ENCODE assay signal across 11 cellular contexts in the genomic region with DNA sequence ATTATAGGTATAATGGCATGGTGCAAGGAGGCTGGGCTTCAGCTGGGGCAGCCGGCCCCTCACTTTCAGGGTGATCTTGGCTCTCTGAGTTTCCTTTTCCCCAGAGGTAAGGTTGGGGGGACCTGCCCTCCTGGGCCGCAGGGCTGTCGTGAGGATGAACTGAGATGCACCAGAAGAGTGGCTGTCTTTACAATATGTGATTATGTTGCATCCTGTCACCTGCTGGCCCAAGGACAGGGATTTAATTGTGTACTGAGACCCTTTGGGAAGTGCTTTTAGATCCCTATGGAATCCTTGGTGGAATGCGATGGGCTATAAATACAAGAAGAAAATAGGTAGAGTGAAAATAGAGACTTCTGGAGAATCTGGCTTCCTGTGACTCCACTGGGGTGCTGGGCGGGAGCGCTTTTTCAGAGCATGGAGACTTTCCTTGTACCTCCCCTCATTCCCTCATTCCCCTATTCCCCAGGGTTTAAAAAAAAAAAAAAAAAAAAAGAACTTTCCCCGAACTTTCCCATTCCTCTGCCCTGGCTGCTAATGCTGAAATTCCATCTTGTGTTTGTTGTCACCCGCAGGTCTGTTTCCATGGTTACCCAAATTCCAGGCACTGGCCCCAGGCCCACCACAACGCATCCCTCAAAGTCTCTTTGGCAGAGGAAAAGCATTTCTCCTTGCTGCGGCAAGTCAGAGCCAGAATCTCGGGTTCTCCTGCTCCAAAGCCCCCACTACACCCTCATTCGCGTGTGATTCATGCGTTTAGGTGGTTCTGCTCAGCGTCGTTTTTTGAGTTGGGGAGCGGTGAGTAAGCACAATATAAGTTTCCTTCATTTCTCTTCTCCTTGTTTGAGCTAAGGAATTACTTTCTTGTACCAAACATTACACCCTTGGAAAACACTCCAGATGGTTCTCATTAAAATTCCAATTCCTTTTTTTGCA. TPM values are rescaled to one million over a fixed set of nuclear protein-coding genes. Genes with fewer than 3 reads are reported as not detected.
A peak's percentile ranks its signal among the peaks of the same experiment; 100 is the strongest.
DNase-seq lines count a peak whose midpoint lies in the region; ATAC-seq and TF ChIP-seq lines count a peak whose summit lies in the region.
"Had no signal": no experiment of that assay in that cellular context is flagged by ENCODE, and none has a peak within 500 bp of the region (broad histone marks: within the 10 kb centered on the region; RNA-seq: fewer than 3 reads in every experiment).

No MANE protein-coding gene starts in this region.

- TF ChIP-seq CTCF in nephron progenitor cell (IDR thresholded peaks at IDR 0.05), result no peak

- no peaks in the 10 kb centered on the region for H3K9me3 Mint-ChIP-seq in nephron progenitor cell
- H3K9me3 Mint-ChIP-seq: naive thymus-derived CD4-positive, alpha-beta T cell had no signal

- ATAC-seq in Right ventricle myocardium inferior (peak; percentile 84), HG03521 (IDR thresholded peaks at IDR 0.05; ENCODE audit: unreplicated experiment) (no peak)
- ATAC-seq: naive thymus-derived CD4-positive, alpha-beta T cell had no signal

- peak overlapping the region; percentile 38 for H3K4me3 Mint-ChIP-seq in nephron progenitor cell
- H3K4me3 Mint-ChIP-seq: naive thymus-derived CD4-positive, alpha-beta T cell had no signal

- peaks cover 50% of the 10 kb centered on the region for H3K4me1 Mint-ChIP-seq in nephron progenitor cell

- no peaks in the 10 kb centered on the region for H3K36me3 Mint-ChIP-seq in nephron progenitor cell (ENCODE audit: low read depth)
- H3K36me3 Mint-ChIP-seq: naive thymus-derived CD4-positive, alpha-beta T cell had no signal

- H3K27me3 Mint-ChIP-seq in nephron progenitor cell (ENCODE audit: low read depth, poor library complexity), result peaks cover 22% of the 10 kb centered on the region

- peak overlapping the region; percentile 97 for H3K27ac Mint-ChIP-seq in nephron progenitor cell
- H3K27ac Mint-ChIP-seq: naive thymus-derived CD4-positive, alpha-beta T cell had no signal

- intact Hi-C loops in Right ventricle myocardium inferior (cut with DNase I) (no loop called here), cardiac septum (cut with DNase I) (loop anchor here (5.0 kb wide), 1 partner anchor 92 kb away; a partner anchor contains a TSS)

- DNase-seq in Right ventricle myocardium inferior (ENCODE audit: missing footprints), result peak; percentile 78
- DNase-seq in cardiac septum (ENCODE audit: low spot score), result no peak
- peak; percentile 98 for DNase-seq in fibroblast of gingiva (ENCODE audit: low read depth)
- peak; percentile 69 for DNase-seq in nephron progenitor cell
- DNase-seq in NCI-H146 (lab: John Stamatoyannopoulos, UW), result no peak
- no peak for DNase-seq in CD1c-positive myeloid dendritic cell (ENCODE audit: extremely low spot score)
- no peak for DNase-seq in germinal center (ENCODE audit: low spot score)
- DNase-seq: AML-193; naive thymus-derived CD4-positive, alpha-beta T cell; NCI-H510A treated with DMSO at 0.1 percent for 48 hours had no signal

RNA-seq across cellular contexts. Expression of a gene that starts 21.8 kb away (rescaled TPM):
- total RNA-seq in Right ventricle myocardium inferior, result 80.5 TPM
- total RNA-seq in cardiac septum, result 85.6 TPM

RNA-seq across cellular contexts. Expression of a gene that starts 21.9 kb away (rescaled TPM):
- total RNA-seq in Right ventricle myocardium inferior (36.7 TPM), cardiac septum (32.1 TPM)

Comparison
In these comparisons a context has a peak if more than half of its experiments do, and no peak if none do; other contexts are left out.
1. DNase-seq: peak in Right ventricle myocardium inferior (single experiment), fibroblast of gingiva (single experiment) and nephron progenitor cell (single experiment); none in cardiac septum (single experiment), NCI-H146 (single experiment), CD1c-positive myeloid dendritic cell (single experiment) and germinal center (single experiment).